Comparison of ENCODE assay signal across 1 cellular context in the genomic region with DNA sequence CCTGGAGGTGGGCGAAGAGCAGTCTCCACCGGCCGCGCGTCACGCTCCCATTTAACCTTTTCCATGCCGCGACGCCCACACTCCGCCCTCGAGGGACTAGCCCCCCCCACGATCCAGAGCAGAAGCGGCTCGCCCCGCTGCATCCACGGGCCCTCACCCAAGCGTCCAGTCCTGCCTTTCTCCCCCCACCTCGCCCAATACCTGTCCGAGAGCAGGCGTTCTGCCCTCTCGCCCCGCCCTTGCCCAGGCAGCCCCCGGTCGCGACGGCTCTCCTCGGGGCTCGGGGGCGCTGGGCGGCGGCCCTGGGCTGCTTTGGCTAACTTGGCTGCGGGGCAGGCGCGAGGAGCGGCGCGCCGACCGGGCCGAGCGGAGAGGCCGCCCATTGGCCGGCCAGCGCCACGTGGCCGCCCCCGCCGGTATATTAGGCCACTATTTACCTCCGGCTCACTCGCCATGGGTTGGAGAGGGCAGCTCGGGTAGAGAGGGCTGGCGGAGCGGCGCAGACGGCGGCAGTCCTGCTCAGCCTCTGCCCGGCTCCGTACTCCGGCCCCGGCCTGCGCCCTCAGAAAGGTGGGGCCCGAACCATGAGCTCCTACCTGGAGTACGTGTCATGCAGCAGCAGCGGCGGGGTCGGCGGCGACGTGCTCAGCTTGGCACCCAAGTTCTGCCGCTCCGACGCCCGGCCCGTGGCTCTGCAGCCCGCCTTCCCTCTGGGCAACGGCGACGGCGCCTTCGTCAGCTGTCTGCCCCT.
TF ChIP-seq lines count a peak whose summit lies in the region.

A gene (plus strand): TSS at position 451 of the 751 bp plus-strand sequence. CDS start 134 bp downstream, at position 585.

TF ChIP-seq in HepG2, 621 proteins besides CTCF, POLR2A, EP300 and RAD21 (continued from another document and continues in another):
- TF ChIP-seq, protein P1, sequence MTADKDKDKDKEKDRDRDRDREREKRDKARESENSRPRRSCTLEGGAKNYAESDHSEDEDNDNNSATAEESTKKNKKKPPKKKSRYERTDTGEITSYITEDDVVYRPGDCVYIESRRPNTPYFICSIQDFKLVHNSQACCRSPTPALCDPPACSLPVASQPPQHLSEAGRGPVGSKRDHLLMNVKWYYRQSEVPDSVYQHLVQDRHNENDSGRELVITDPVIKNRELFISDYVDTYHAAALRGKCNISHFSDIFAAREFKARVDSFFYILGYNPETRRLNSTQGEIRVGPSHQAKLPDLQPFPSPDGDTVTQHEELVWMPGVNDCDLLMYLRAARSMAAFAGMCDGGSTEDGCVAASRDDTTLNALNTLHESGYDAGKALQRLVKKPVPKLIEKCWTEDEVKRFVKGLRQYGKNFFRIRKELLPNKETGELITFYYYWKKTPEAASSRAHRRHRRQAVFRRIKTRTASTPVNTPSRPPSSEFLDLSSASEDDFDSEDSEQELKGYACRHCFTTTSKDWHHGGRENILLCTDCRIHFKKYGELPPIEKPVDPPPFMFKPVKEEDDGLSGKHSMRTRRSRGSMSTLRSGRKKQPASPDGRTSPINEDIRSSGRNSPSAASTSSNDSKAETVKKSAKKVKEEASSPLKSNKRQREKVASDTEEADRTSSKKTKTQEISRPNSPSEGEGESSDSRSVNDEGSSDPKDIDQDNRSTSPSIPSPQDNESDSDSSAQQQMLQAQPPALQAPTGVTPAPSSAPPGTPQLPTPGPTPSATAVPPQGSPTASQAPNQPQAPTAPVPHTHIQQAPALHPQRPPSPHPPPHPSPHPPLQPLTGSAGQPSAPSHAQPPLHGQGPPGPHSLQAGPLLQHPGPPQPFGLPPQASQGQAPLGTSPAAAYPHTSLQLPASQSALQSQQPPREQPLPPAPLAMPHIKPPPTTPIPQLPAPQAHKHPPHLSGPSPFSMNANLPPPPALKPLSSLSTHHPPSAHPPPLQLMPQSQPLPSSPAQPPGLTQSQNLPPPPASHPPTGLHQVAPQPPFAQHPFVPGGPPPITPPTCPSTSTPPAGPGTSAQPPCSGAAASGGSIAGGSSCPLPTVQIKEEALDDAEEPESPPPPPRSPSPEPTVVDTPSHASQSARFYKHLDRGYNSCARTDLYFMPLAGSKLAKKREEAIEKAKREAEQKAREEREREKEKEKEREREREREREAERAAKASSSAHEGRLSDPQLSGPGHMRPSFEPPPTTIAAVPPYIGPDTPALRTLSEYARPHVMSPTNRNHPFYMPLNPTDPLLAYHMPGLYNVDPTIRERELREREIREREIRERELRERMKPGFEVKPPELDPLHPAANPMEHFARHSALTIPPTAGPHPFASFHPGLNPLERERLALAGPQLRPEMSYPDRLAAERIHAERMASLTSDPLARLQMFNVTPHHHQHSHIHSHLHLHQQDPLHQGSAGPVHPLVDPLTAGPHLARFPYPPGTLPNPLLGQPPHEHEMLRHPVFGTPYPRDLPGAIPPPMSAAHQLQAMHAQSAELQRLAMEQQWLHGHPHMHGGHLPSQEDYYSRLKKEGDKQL (CRISPR knock-in tag; IDR thresholded peaks at IDR 0.05; ENCODE audit: low read depth): no peak
- TF ChIP-seq NFYC (CRISPR knock-in tag; IDR thresholded peaks at IDR 0.05) (peak; percentile 80), XRCC5 (optimal IDR thresholded peaks at IDR 0.05; ENCODE audit: low read length) (no peak), MAF1 (CRISPR knock-in tag; IDR thresholded peaks at IDR 0.05; ENCODE audit: borderline replicate concordance) (no peak), ATM (IDR thresholded peaks at IDR 0.05; ENCODE audit: borderline replicate concordance) (no peak), ELF1 (CRISPR knock-in tag; IDR thresholded peaks at IDR 0.05) (no peak), PRMT3 (CRISPR knock-in tag; IDR thresholded peaks at IDR 0.05; ENCODE audit: borderline replicate concordance, low read depth) (peak; percentile 92), SMAD9 (CRISPR knock-in tag; IDR thresholded peaks at IDR 0.05) (no peak), KMT2A (CRISPR knock-in tag; IDR thresholded peaks at IDR 0.05) (no peak; the same call in 1 of the 2 replicates), MAFG (CRISPR knock-in tag; IDR thresholded peaks at IDR 0.05) (no peak), ARNT2 (CRISPR knock-in tag; IDR thresholded peaks at IDR 0.05; ENCODE audit: low read depth) (peak; percentile 75), ZBTB1 (CRISPR knock-in tag; IDR thresholded peaks at IDR 0.05; ENCODE audit: borderline replicate concordance) (no peak), NRL (CRISPR knock-in tag; IDR thresholded peaks at IDR 0.05; ENCODE audit: borderline replicate concordance) (0 out of 2 replicates have a peak, but pooled peaks have one; percentile 9), ZNF746 (CRISPR knock-in tag; IDR thresholded peaks at IDR 0.05) (peak; percentile 65), KDM5A (IDR thresholded peaks at IDR 0.05; ENCODE audit: borderline replicate concordance, low read length) (no peak; the same call in 1 of the 2 replicates), PITX1 (CRISPR knock-in tag; IDR thresholded peaks at IDR 0.05) (no peak), ARNT (IDR thresholded peaks at IDR 0.05) (no peak), ZNF484 (CRISPR knock-in tag; IDR thresholded peaks at IDR 0.05; ENCODE audit: borderline replicate concordance, low read depth) (no peak; the same call in 1 of the 2 replicates)
- TF ChIP-seq, protein P2, sequence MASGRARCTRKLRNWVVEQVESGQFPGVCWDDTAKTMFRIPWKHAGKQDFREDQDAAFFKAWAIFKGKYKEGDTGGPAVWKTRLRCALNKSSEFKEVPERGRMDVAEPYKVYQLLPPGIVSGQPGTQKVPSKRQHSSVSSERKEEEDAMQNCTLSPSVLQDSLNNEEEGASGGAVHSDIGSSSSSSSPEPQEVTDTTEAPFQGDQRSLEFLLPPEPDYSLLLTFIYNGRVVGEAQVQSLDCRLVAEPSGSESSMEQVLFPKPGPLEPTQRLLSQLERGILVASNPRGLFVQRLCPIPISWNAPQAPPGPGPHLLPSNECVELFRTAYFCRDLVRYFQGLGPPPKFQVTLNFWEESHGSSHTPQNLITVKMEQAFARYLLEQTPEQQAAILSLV (CRISPR knock-in tag; IDR thresholded peaks at IDR 0.05; ENCODE audit: borderline replicate concordance): peak; percentile 66; the same call in 1 of the 2 replicates
- TF ChIP-seq, protein P3, sequence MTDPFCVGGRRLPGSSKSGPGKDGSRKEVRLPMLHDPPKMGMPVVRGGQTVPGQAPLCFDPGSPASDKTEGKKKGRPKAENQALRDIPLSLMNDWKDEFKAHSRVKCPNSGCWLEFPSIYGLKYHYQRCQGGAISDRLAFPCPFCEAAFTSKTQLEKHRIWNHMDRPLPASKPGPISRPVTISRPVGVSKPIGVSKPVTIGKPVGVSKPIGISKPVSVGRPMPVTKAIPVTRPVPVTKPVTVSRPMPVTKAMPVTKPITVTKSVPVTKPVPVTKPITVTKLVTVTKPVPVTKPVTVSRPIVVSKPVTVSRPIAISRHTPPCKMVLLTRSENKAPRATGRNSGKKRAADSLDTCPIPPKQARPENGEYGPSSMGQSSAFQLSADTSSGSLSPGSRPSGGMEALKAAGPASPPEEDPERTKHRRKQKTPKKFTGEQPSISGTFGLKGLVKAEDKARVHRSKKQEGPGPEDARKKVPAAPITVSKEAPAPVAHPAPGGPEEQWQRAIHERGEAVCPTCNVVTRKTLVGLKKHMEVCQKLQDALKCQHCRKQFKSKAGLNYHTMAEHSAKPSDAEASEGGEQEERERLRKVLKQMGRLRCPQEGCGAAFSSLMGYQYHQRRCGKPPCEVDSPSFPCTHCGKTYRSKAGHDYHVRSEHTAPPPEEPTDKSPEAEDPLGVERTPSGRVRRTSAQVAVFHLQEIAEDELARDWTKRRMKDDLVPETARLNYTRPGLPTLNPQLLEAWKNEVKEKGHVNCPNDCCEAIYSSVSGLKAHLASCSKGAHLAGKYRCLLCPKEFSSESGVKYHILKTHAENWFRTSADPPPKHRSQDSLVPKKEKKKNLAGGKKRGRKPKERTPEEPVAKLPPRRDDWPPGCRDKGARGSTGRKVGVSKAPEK (CRISPR knock-in tag; IDR thresholded peaks at IDR 0.05; ENCODE audit: borderline replicate concordance): peak; percentile 54; the same call in 1 of the 2 replicates
- TF ChIP-seq, protein P4, sequence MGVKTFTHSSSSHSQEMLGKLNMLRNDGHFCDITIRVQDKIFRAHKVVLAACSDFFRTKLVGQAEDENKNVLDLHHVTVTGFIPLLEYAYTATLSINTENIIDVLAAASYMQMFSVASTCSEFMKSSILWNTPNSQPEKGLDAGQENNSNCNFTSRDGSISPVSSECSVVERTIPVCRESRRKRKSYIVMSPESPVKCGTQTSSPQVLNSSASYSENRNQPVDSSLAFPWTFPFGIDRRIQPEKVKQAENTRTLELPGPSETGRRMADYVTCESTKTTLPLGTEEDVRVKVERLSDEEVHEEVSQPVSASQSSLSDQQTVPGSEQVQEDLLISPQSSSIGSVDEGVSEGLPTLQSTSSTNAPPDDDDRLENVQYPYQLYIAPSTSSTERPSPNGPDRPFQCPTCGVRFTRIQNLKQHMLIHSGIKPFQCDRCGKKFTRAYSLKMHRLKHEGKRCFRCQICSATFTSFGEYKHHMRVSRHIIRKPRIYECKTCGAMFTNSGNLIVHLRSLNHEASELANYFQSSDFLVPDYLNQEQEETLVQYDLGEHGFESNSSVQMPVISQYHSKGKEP (CRISPR knock-in tag; IDR thresholded peaks at IDR 0.05): no peak
- TF ChIP-seq, protein P5, sequence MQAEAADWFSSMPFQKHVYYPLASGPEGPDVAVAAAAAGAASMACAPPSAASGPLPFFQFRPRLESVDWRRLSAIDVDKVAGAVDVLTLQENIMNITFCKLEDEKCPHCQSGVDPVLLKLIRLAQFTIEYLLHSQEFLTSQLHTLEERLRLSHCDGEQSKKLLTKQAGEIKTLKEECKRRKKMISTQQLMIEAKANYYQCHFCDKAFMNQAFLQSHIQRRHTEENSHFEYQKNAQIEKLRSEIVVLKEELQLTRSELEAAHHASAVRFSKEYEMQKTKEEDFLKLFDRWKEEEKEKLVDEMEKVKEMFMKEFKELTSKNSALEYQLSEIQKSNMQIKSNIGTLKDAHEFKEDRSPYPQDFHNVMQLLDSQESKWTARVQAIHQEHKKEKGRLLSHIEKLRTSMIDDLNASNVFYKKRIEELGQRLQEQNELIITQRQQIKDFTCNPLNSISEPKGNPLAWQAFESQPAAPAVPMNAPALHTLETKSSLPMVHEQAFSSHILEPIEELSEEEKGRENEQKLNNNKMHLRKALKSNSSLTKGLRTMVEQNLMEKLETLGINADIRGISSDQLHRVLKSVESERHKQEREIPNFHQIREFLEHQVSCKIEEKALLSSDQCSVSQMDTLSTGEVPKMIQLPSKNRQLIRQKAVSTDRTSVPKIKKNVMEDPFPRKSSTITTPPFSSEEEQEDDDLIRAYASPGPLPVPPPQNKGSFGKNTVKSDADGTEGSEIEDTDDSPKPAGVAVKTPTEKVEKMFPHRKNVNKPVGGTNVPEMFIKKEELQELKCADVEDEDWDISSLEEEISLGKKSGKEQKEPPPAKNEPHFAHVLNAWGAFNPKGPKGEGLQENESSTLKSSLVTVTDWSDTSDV (CRISPR knock-in tag; IDR thresholded peaks at IDR 0.05): no peak; the same call in 1 of the 2 replicates
- TF ChIP-seq, protein P6, sequence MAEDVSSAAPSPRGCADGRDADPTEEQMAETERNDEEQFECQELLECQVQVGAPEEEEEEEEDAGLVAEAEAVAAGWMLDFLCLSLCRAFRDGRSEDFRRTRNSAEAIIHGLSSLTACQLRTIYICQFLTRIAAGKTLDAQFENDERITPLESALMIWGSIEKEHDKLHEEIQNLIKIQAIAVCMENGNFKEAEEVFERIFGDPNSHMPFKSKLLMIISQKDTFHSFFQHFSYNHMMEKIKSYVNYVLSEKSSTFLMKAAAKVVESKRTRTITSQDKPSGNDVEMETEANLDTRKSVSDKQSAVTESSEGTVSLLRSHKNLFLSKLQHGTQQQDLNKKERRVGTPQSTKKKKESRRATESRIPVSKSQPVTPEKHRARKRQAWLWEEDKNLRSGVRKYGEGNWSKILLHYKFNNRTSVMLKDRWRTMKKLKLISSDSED (CRISPR knock-in tag; IDR thresholded peaks at IDR 0.05): no peak
- TF ChIP-seq, protein P7, sequence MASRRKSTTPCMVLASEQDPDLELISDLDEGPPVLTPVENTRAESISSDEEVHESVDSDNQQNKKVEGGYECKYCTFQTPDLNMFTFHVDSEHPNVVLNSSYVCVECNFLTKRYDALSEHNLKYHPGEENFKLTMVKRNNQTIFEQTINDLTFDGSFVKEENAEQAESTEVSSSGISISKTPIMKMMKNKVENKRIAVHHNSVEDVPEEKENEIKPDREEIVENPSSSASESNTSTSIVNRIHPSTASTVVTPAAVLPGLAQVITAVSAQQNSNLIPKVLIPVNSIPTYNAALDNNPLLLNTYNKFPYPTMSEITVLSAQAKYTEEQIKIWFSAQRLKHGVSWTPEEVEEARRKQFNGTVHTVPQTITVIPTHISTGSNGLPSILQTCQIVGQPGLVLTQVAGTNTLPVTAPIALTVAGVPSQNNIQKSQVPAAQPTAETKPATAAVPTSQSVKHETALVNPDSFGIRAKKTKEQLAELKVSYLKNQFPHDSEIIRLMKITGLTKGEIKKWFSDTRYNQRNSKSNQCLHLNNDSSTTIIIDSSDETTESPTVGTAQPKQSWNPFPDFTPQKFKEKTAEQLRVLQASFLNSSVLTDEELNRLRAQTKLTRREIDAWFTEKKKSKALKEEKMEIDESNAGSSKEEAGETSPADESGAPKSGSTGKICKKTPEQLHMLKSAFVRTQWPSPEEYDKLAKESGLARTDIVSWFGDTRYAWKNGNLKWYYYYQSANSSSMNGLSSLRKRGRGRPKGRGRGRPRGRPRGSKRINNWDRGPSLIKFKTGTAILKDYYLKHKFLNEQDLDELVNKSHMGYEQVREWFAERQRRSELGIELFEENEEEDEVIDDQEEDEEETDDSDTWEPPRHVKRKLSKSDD (CRISPR knock-in tag; IDR thresholded peaks at IDR 0.05; ENCODE audit: low read depth): 0 out of 2 replicates have a peak, but pooled peaks have one; percentile 49
- TF ChIP-seq, protein P8, sequence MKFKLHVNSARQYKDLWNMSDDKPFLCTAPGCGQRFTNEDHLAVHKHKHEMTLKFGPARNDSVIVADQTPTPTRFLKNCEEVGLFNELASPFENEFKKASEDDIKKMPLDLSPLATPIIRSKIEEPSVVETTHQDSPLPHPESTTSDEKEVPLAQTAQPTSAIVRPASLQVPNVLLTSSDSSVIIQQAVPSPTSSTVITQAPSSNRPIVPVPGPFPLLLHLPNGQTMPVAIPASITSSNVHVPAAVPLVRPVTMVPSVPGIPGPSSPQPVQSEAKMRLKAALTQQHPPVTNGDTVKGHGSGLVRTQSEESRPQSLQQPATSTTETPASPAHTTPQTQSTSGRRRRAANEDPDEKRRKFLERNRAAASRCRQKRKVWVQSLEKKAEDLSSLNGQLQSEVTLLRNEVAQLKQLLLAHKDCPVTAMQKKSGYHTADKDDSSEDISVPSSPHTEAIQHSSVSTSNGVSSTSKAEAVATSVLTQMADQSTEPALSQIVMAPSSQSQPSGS (CRISPR knock-in tag; IDR thresholded peaks at IDR 0.05): no peak
